In genomic region chr7:130922206-130923112, GRCh38 we compare ENCODE assay signal across 8 cellular contexts.
A peak's percentile ranks its signal among the peaks of the same experiment; 100 is the strongest.
DNase-seq lines count a peak whose midpoint lies in the region; ATAC-seq and TF ChIP-seq lines count a peak whose summit lies in the region.

No MANE protein-coding gene starts in this region.

- H3K4me1 ChIP-seq in left lung (peaks cover 0 to 63% of the 10 kb centered on the region in 2 donors), stomach smooth muscle (ENCODE audit: control insufficient read depth, insufficient read depth, low read length) (peaks cover 20% of the 10 kb centered on the region)

- intact Hi-C loops in activated CD8-positive, alpha-beta T cell treated with anti-CD3 and anti-CD28 coated beads for 36 hours (cut with micrococcal nuclease), result no loop called here
- intact Hi-C loops in left lung (cut with DNase I), result no loop called here

- H3K4me3 ChIP-seq in left lung (no peak overlapping the region), stomach smooth muscle (ENCODE audit: low read length in 2 of 2) (no peak overlapping the region)

- H3K9me3 Mint-ChIP-seq in activated CD8-positive, alpha-beta memory T cell treated with anti-CD3 and anti-CD28 coated beads, Interleukin-2, amount 10 ng/mL, durations not matched to agents 7 days and 5 days (ENCODE audit: low read depth), result no peaks in the 10 kb centered on the region
- no peaks in the 10 kb centered on the region for H3K9me3 Mint-ChIP-seq in activated CD8-positive, alpha-beta T cell treated with anti-CD3 and anti-CD28 coated beads for 36 hours

- no peak overlapping the region for H3K9ac ChIP-seq in stomach smooth muscle (ENCODE audit: low read length in 2 of 2)

- H3K4me3 Mint-ChIP-seq in activated CD8-positive, alpha-beta memory T cell treated with anti-CD3 and anti-CD28 coated beads, Interleukin-2, amount 10 ng/mL, durations not matched to agents 7 days and 5 days, result no peak overlapping the region
- H3K4me3 Mint-ChIP-seq in activated CD8-positive, alpha-beta T cell treated with anti-CD3 and anti-CD28 coated beads for 36 hours, result no peak overlapping the region

- no peak for DNase-seq in activated CD8-positive, alpha-beta memory T cell treated with anti-CD3 and anti-CD28 coated beads, Interleukin-2, amount 10 ng/mL, durations not matched to agents 7 days and 5 days
- no peak for DNase-seq in activated CD8-positive, alpha-beta memory T cell treated with anti-CD3 and anti-CD28 coated beads, Interleukin-2, amount 50 U/mL, for 48 hours
- peak; percentile 1 for DNase-seq in activated CD8-positive, alpha-beta T cell treated with anti-CD3 and anti-CD28 coated beads for 36 hours
- DNase-seq in left lung, result no peak
- no peak for DNase-seq in effector CD8-positive, alpha-beta T cell (lab: John Stamatoyannopoulos, UW)
- DNase-seq in NCI-H82 treated with DMSO at 0.1 percent for 48 hours (lab: John Stamatoyannopoulos, UW; ENCODE audit: unreplicated experiment), result no peak
- no peak for DNase-seq in central memory CD4-positive, alpha-beta T cell

- peaks cover 0 to 16% of the 10 kb centered on the region in 2 donors for H3K36me3 ChIP-seq in left lung
- peaks cover 0 to 3% of the 10 kb centered on the region in 2 donors for H3K36me3 ChIP-seq in stomach smooth muscle (ENCODE audit: control insufficient read depth in 2 of 2, insufficient read depth in 2 of 2, low read length in 2 of 2)

- POLR2A ChIA-PET in activated CD8-positive, alpha-beta T cell treated with anti-CD3 and anti-CD28 coated beads for 36 hours (lab: Charles Lee), result interaction anchor here (0.9 to 12.3 kb wide), 6 partner anchors 9 to 74 kb away, joined by 3 to 115 read pairs (median 6); no protein-coding TSS in a partner anchor

- TF ChIP-seq CTCF in activated CD8-positive, alpha-beta T cell treated with anti-CD3 and anti-CD28 coated beads for 36 hours (IDR thresholded peaks at IDR 0.05), result no peak
- no peak for TF ChIP-seq CTCF in left lung (IDR thresholded peaks at IDR 0.05)

- no peaks in the 10 kb centered on the region for H3K27me3 Mint-ChIP-seq in activated CD8-positive, alpha-beta memory T cell treated with anti-CD3 and anti-CD28 coated beads, Interleukin-2, amount 10 ng/mL, durations not matched to agents 7 days and 5 days
- no peaks in the 10 kb centered on the region for H3K27me3 Mint-ChIP-seq in activated CD8-positive, alpha-beta T cell treated with anti-CD3 and anti-CD28 coated beads for 36 hours

- CTCF ChIA-PET in activated CD8-positive, alpha-beta memory T cell treated with anti-CD3 and anti-CD28 coated beads, Interleukin-2, amount 10 ng/mL, durations not matched to agents 7 days and 5 days (lab: Charles Lee), result interaction anchor here (0.7 to 3.3 kb wide), 5 partner anchors 8 to 37 kb away, joined by 3 to 14 read pairs (median 5); no protein-coding TSS in a partner anchor
- CTCF ChIA-PET in activated CD8-positive, alpha-beta T cell treated with anti-CD3 and anti-CD28 coated beads for 36 hours (lab: Charles Lee), result interaction anchor here (0.9 to 3.4 kb wide), 3 partner anchors 9 to 47 kb away, joined by 3 to 12 read pairs (median 4); no protein-coding TSS in a partner anchor

- H3K36me3 Mint-ChIP-seq in activated CD8-positive, alpha-beta memory T cell treated with anti-CD3 and anti-CD28 coated beads, Interleukin-2, amount 10 ng/mL, durations not matched to agents 7 days and 5 days, result peaks cover 56% of the 10 kb centered on the region
- H3K36me3 Mint-ChIP-seq in activated CD8-positive, alpha-beta T cell treated with anti-CD3 and anti-CD28 coated beads for 36 hours (ENCODE audit: low read depth), result peaks cover 82% of the 10 kb centered on the region

- H3K27ac Mint-ChIP-seq in activated CD8-positive, alpha-beta memory T cell treated with anti-CD3 and anti-CD28 coated beads, Interleukin-2, amount 10 ng/mL, durations not matched to agents 7 days and 5 days, result peak overlapping the region; percentile 71
- H3K27ac Mint-ChIP-seq in activated CD8-positive, alpha-beta T cell treated with anti-CD3 and anti-CD28 coated beads for 36 hours, result peak overlapping the region; percentile 69

- H3K9me3 ChIP-seq in left lung (no peaks in the 10 kb centered on the region), stomach smooth muscle (ENCODE audit: control insufficient read depth in 2 of 2, low read length in 2 of 2) (no peaks in the 10 kb centered on the region)

- H3K4me1 Mint-ChIP-seq in activated CD8-positive, alpha-beta memory T cell treated with anti-CD3 and anti-CD28 coated beads, Interleukin-2, amount 10 ng/mL, durations not matched to agents 7 days and 5 days, result peaks cover 88% of the 10 kb centered on the region
- H3K4me1 Mint-ChIP-seq in activated CD8-positive, alpha-beta T cell treated with anti-CD3 and anti-CD28 coated beads for 36 hours (ENCODE audit: low read depth), result peaks cover 91% of the 10 kb centered on the region

- H3K27ac ChIP-seq in left lung (peak overlapping the region; percentile 66 to 71), stomach smooth muscle (ENCODE audit: low read length) (peak overlapping the region; percentile 82)

- H3K27me3 ChIP-seq in left lung, result no peaks in the 10 kb centered on the region
- no peaks in the 10 kb centered on the region for H3K27me3 ChIP-seq in stomach smooth muscle (ENCODE audit: control insufficient read depth in 1 of 2, insufficient read depth in 2 of 2, low read length in 2 of 2)

- ATAC-seq in activated CD8-positive, alpha-beta memory T cell treated with anti-CD3 and anti-CD28 coated beads, Interleukin-2, amount 10 ng/mL, durations not matched to agents 7 days and 5 days, result no peak
- ATAC-seq in activated CD8-positive, alpha-beta T cell treated with anti-CD3 and anti-CD28 coated beads for 36 hours, result no peak
- no peak for ATAC-seq in left lung
